ENCODE assay signal across 14 cellular contexts in the genomic region with DNA sequence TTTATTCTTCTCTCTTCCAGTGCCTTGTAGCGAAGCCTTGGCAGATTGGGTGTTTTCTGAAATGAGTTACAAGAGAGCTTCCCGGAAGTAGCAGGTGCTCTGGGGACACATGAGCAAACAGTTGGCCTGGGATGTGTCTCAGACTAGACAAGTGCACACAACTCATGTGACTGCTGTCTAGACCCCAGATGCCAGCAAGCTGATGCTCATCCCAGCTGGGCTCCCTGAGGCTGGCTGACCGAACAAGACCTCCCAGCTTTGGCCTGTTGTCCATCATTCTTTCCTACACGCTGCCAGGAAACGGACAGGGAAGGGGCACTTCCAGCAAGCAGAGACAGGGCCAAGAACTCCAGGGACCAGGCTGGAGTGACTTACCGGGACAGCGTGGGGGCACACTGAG. TPM values are rescaled to one million over a fixed set of nuclear protein-coding genes. Genes with fewer than 3 reads are reported as not detected.
DNase-seq lines count a peak whose midpoint lies in the region; ATAC-seq and TF ChIP-seq lines count a peak whose summit lies in the region.
"Had no signal": no experiment of that assay in that cellular context is flagged by ENCODE, and none has a peak within 500 bp of the region (broad histone marks: within the 10 kb centered on the region; RNA-seq: fewer than 3 reads in every experiment).

No MANE protein-coding gene starts in this region.

- POLR2A ChIA-PET in activated naive CD8-positive, alpha-beta T cell treated with anti-CD3 and anti-CD28 coated beads, Interleukin-2, amount 10 ng/mL, durations not matched to agents 7 days and 5 days (lab: Charles Lee) = interaction anchor here (1.5 kb wide), 1 partner anchor 14 kb away, joined by 4 read pairs; no protein-coding TSS in a partner anchor

- H3K36me3 Mint-ChIP-seq in activated naive CD8-positive, alpha-beta T cell treated with anti-CD3 and anti-CD28 coated beads, Interleukin-2, amount 10 ng/mL, durations not matched to agents 7 days and 5 days = no peaks in the 10 kb centered on the region
- H3K36me3 Mint-ChIP-seq in memory B cell = no peaks in the 10 kb centered on the region
- H3K36me3 Mint-ChIP-seq: activated naive CD4-positive, alpha-beta T cell treated with anti-CD3 and anti-CD28 coated beads, Interleukin-2, amount 50 U/mL, for 24 hours; IgD-negative memory B cell had no signal

- no peak overlapping the region for H3K4me3 Mint-ChIP-seq in activated naive CD8-positive, alpha-beta T cell treated with anti-CD3 and anti-CD28 coated beads, Interleukin-2, amount 10 ng/mL, durations not matched to agents 7 days and 5 days
- no peak overlapping the region for H3K4me3 Mint-ChIP-seq in memory B cell
- H3K4me3 Mint-ChIP-seq: activated naive CD4-positive, alpha-beta T cell treated with anti-CD3 and anti-CD28 coated beads, Interleukin-2, amount 50 U/mL, for 24 hours; IgD-negative memory B cell had no signal

- 35 to 69% (median 51%) methylated on average over 4 to 7 of the region's 7 CpGs for WGBS in heart left ventricle, 4 donors
- WGBS in upper lobe of left lung, 2 donors = 67 to 76% methylated on average over 4 to 7 of the region's 7 CpGs

- H3K27ac Mint-ChIP-seq in activated naive CD8-positive, alpha-beta T cell treated with anti-CD3 and anti-CD28 coated beads, Interleukin-2, amount 10 ng/mL, durations not matched to agents 7 days and 5 days = peak overlapping the region; percentile 5
- H3K27ac Mint-ChIP-seq in memory B cell = no peak overlapping the region
- H3K27ac Mint-ChIP-seq: activated naive CD4-positive, alpha-beta T cell treated with anti-CD3 and anti-CD28 coated beads, Interleukin-2, amount 50 U/mL, for 24 hours had no signal

- H3K36me3 ChIP-seq in heart left ventricle (no peaks in the 10 kb centered on the region), right atrium auricular region (no peaks in the 10 kb centered on the region), upper lobe of left lung (no peaks in the 10 kb centered on the region)

- no peaks in the 10 kb centered on the region for H3K27me3 ChIP-seq in heart left ventricle
- H3K27me3 ChIP-seq in right atrium auricular region = no peaks in the 10 kb centered on the region
- H3K27me3 ChIP-seq in upper lobe of left lung = no peaks in the 10 kb centered on the region

- DNase-seq in heart left ventricle (peak in 2 of 5 donors; percentile 48 to 56), right atrium auricular region (ENCODE audit: low spot score) (no peak), memory B cell (ENCODE audit: low spot score in 2 of 2) (no peak), upper lobe of left lung (no peak), NOMO-1 treated with dmso at 0.1 percent for 144 hours (lab: John Stamatoyannopoulos, UW; ENCODE audit: unreplicated experiment) (no peak), DMS79 treated with DMSO at 0.1 percent for 48 hours (lab: John Stamatoyannopoulos, UW) (no peak)
- no peak for DNase-seq in activated naive CD8-positive, alpha-beta T cell treated with anti-CD3 and anti-CD28 coated beads, Interleukin-2, amount 10 ng/mL, durations not matched to agents 7 days and 5 days
- DNase-seq in stimulated activated CD4-positive, alpha-beta T cell treated with anti-CD3 and anti-CD28 coated beads, Interleukin-4, amount 100 ng/mL, for 4 hours = no peak
- DNase-seq: NCI-H1105 treated with DMSO at 0.1 percent for 48 hours; NCI-H526 treated with DMSO at 0.1 percent for 48 hours; stimulated activated CD4-positive, alpha-beta T cell treated with anti-CD3 and anti-CD28 coated beads, Interleukin-2, amount 100 ng/mL, for 24 hours had no signal

- no peak for TF ChIP-seq EP300 in upper lobe of left lung (IDR thresholded peaks at IDR 0.05)

- H3K4me3 ChIP-seq in heart left ventricle = no peak overlapping the region
- no peak overlapping the region for H3K4me3 ChIP-seq in right atrium auricular region
- no peak overlapping the region for H3K4me3 ChIP-seq in upper lobe of left lung
- H3K4me3 ChIP-seq: GM12878 had no signal

- no peak for TF ChIP-seq POLR2A in heart left ventricle (IDR thresholded peaks at IDR 0.05)
- TF ChIP-seq POLR2A in upper lobe of left lung (IDR thresholded peaks at IDR 0.05) = no peak

- H3K9me3 ChIP-seq in heart left ventricle = no peaks in the 10 kb centered on the region
- no peaks in the 10 kb centered on the region for H3K9me3 ChIP-seq in right atrium auricular region
- H3K9me3 ChIP-seq in upper lobe of left lung = no peaks in the 10 kb centered on the region

- H3K27me3 Mint-ChIP-seq in activated naive CD8-positive, alpha-beta T cell treated with anti-CD3 and anti-CD28 coated beads, Interleukin-2, amount 10 ng/mL, durations not matched to agents 7 days and 5 days = no peaks in the 10 kb centered on the region
- no peaks in the 10 kb centered on the region for H3K27me3 Mint-ChIP-seq in memory B cell
- H3K27me3 Mint-ChIP-seq: activated naive CD4-positive, alpha-beta T cell treated with anti-CD3 and anti-CD28 coated beads, Interleukin-2, amount 50 U/mL, for 24 hours had no signal

- peaks cover 10% of the 10 kb centered on the region for H3K4me1 Mint-ChIP-seq in activated naive CD8-positive, alpha-beta T cell treated with anti-CD3 and anti-CD28 coated beads, Interleukin-2, amount 10 ng/mL, durations not matched to agents 7 days and 5 days
- H3K4me1 Mint-ChIP-seq in memory B cell = peaks cover 34% of the 10 kb centered on the region

- intact Hi-C loops in heart left ventricle (cut with DNase I) = no loop called here

- peak in 1 of 4 donors; percentile 62 for ATAC-seq in heart left ventricle
- no peak for ATAC-seq in activated naive CD8-positive, alpha-beta T cell treated with anti-CD3 and anti-CD28 coated beads, Interleukin-2, amount 10 ng/mL, durations not matched to agents 7 days and 5 days (ENCODE audit: low read depth)
- peak; percentile 27 for ATAC-seq in memory B cell (ENCODE audit: low read depth)
- peak in 1 of 2 donors; percentile 79 for ATAC-seq in upper lobe of left lung (ENCODE audit: low FRiP score in 2 of 2)
- ATAC-seq: GM12878 had no signal

- H3K4me1 ChIP-seq in heart left ventricle = peaks cover 0 to 74% (median 47%) of the 10 kb centered on the region in 12 donors
- H3K4me1 ChIP-seq in right atrium auricular region = peaks cover 0 to 55% of the 10 kb centered on the region in 2 donors
- peaks cover 42 to 48% (median 44%) of the 10 kb centered on the region in 4 donors for H3K4me1 ChIP-seq in upper lobe of left lung

- no peaks in the 10 kb centered on the region for H3K9me3 Mint-ChIP-seq in activated naive CD8-positive, alpha-beta T cell treated with anti-CD3 and anti-CD28 coated beads, Interleukin-2, amount 10 ng/mL, durations not matched to agents 7 days and 5 days
- no peaks in the 10 kb centered on the region for H3K9me3 Mint-ChIP-seq in memory B cell
- H3K9me3 Mint-ChIP-seq: IgD-negative memory B cell had no signal

- H3K27ac ChIP-seq in heart left ventricle = peak overlapping the region in 7 of 12 donors; percentile 15 to 74 (median 55)
- H3K27ac ChIP-seq in right atrium auricular region = peak overlapping the region in 1 of 2 donors; percentile 27
- H3K27ac ChIP-seq in upper lobe of left lung = peak overlapping the region; percentile 29 to 66 (median 61)

- TF ChIP-seq CTCF in heart left ventricle (IDR thresholded peaks at IDR 0.05) = no peak
- TF ChIP-seq CTCF in right atrium auricular region (IDR thresholded peaks at IDR 0.05) = no peak
- no peak for TF ChIP-seq CTCF in upper lobe of left lung (IDR thresholded peaks at IDR 0.05)

RNA-seq across cellular contexts. Expression of gene CSF1, which starts 18.7 kb away (rescaled TPM):
- total RNA-seq in heart left ventricle (10 to 100 TPM in 8 of 9 donors, 1 to 10 TPM in 1; 9.0 to 64.8 (median 14.5) TPM), right atrium auricular region (10 to 100 TPM; 31.4 to 48.4 TPM), upper lobe of left lung (100 to 1,000 TPM in 1 of 6 donors, 10 to 100 TPM in 5; 19.4 to 106 (median 36.5) TPM)
- polyA plus RNA-seq in heart left ventricle = 1 to 10 TPM; 9.1 to 9.9 TPM
- 10 to 100 TPM; 42.7 to 45.1 TPM for total RNA-seq in activated naive CD8-positive, alpha-beta T cell treated with anti-CD3 and anti-CD28 coated beads, Interleukin-2, amount 10 ng/mL, durations not matched to agents 7 days and 5 days
